ENCODE assay signal across 9 cellular contexts in the genomic region with DNA sequence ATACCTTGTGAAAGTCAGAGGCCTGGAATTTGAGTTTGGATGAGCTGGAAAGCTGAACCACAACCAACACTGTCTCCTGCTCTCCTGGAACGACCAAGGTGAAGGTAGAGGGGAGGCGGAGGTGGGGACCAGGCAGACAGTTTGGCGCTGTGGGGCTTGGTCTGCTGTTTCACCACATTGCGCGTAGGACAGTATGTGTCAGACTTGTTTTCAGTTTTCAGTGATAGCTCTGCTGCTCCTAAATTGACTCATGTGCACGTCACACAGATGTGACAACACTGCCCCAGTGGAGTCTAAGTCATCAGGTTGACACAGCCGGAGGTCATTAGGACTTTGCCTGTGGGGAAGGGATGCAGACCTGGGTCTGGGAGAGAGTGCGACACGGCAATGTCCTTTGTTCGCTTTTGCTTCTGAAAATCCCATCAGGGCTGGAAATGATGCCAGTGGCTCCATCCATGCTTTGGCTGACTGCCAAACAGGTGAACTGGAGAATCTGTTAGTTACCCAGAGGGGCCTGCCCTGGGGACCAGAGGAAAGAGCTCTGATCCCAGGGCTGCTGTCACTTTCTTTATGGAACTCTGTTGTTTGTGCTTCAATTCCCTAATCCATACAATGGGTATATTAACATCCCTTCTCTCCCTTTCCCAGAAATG.
DNase-seq lines count a peak whose midpoint lies in the region; ATAC-seq, FAIRE-seq and TF ChIP-seq lines count a peak whose summit lies in the region.
"Had no signal": no experiment of that assay in that cellular context is flagged by ENCODE, and none has a peak within 500 bp of the region (broad histone marks: within the 10 kb centered on the region; RNA-seq: fewer than 3 reads in every experiment).

No MANE protein-coding gene starts in this region.

- intact Hi-C loops in natural killer cell (cut with micrococcal nuclease) (no loop called here), esophagus squamous epithelium (cut with DNase I) (no loop called here), left ventricle myocardium inferior (cut with micrococcal nuclease) (no loop called here)

- no peaks in the 10 kb centered on the region for H3K9me3 Mint-ChIP-seq in natural killer cell treated with Interleukin-12 subunit alpha and Interleukin-12 subunit beta and Interleukin-15 and Interleukin-18, amount 100 ng/mL, for 72 hours
- no peaks in the 10 kb centered on the region for H3K9me3 Mint-ChIP-seq in natural killer cell

- peak; percentile 41 to 93 for ATAC-seq in natural killer cell treated with Interleukin-12 subunit alpha and Interleukin-12 subunit beta and Interleukin-15 and Interleukin-18, amount 100 ng/mL, for 72 hours
- no peak for ATAC-seq in natural killer cell
- ATAC-seq: psoas muscle had no signal

- 84 to 85% methylated on average over 9 to 10 of the region's 10 CpGs for WGBS in esophagus squamous epithelium, 2 donors

- H3K4me3 Mint-ChIP-seq in natural killer cell treated with Interleukin-12 subunit alpha and Interleukin-12 subunit beta and Interleukin-15 and Interleukin-18, amount 100 ng/mL, for 72 hours, result peak overlapping the region; percentile 47
- H3K4me3 Mint-ChIP-seq in natural killer cell, result no peak overlapping the region

- H3K27ac ChIP-seq in esophagus squamous epithelium (no peak overlapping the region), left ventricle myocardium inferior (replicated peaks) (no peak overlapping the region)
- H3K27ac ChIP-seq: psoas muscle had no signal

- no peaks in the 10 kb centered on the region for H3K36me3 ChIP-seq in bronchial epithelial cell (ENCODE audit: control insufficient read depth, insufficient read depth, low read length)
- H3K36me3 ChIP-seq in esophagus squamous epithelium, result no peaks in the 10 kb centered on the region
- H3K36me3 ChIP-seq in left ventricle myocardium inferior, result no peaks in the 10 kb centered on the region

- H3K27me3 ChIP-seq in bronchial epithelial cell (ENCODE audit: control insufficient read depth, insufficient read depth, low read length) (no peaks in the 10 kb centered on the region), esophagus squamous epithelium (no peaks in the 10 kb centered on the region), left ventricle myocardium inferior (ENCODE audit: low read depth) (peaks cover 17% of the 10 kb centered on the region)

- H3K4me3 ChIP-seq in bronchial epithelial cell (ENCODE audit: low read depth, low read length) (no peak overlapping the region), esophagus squamous epithelium (no peak overlapping the region), left ventricle myocardium inferior (no peak overlapping the region)
- H3K4me3 ChIP-seq: psoas muscle had no signal

- FAIRE-seq in bronchial epithelial cell (lab: Jason Lieb, UNC) (no peak), frontal cortex (lab: Jason Lieb, UNC) (no peak)

- no peaks in the 10 kb centered on the region for H3K36me3 Mint-ChIP-seq in natural killer cell treated with Interleukin-12 subunit alpha and Interleukin-12 subunit beta and Interleukin-15 and Interleukin-18, amount 100 ng/mL, for 72 hours
- H3K36me3 Mint-ChIP-seq in natural killer cell, result no peaks in the 10 kb centered on the region

- no peak for TF ChIP-seq POLR2A in esophagus squamous epithelium (IDR thresholded peaks at IDR 0.05)

- no peaks in the 10 kb centered on the region for H3K4me1 ChIP-seq in esophagus squamous epithelium
- no peaks in the 10 kb centered on the region for H3K4me1 ChIP-seq in left ventricle myocardium inferior
- H3K4me1 ChIP-seq: psoas muscle had no signal

- H3K4me1 Mint-ChIP-seq in natural killer cell treated with Interleukin-12 subunit alpha and Interleukin-12 subunit beta and Interleukin-15 and Interleukin-18, amount 100 ng/mL, for 72 hours (ENCODE audit: low read depth in 2 of 2), result peaks cover 0 to 12% of the 10 kb centered on the region in 2 donors
- no peaks in the 10 kb centered on the region for H3K4me1 Mint-ChIP-seq in natural killer cell

- no peak for DNase-seq in natural killer cell treated with Interleukin-12 subunit alpha and Interleukin-12 subunit beta and Interleukin-15 and Interleukin-18, amount 100 ng/mL, for 72 hours (ENCODE audit: low spot score)
- DNase-seq in natural killer cell, result no peak
- peak; percentile 77 for DNase-seq in RKO (ENCODE audit: low spot score)
- DNase-seq in bronchial epithelial cell (ENCODE audit: low read depth), result peak; percentile 37
- no peak for DNase-seq in esophagus squamous epithelium (lab: John Stamatoyannopoulos, UW)
- no peak for DNase-seq in left ventricle myocardium inferior
- no peak for DNase-seq in frontal cortex (ENCODE audit: low spot score in 2 of 2)
- DNase-seq in AML-193 (lab: John Stamatoyannopoulos, UW), result no peak
- DNase-seq: psoas muscle had no signal

- peaks cover 6 to 8% of the 10 kb centered on the region in 2 donors for H3K27me3 Mint-ChIP-seq in natural killer cell treated with Interleukin-12 subunit alpha and Interleukin-12 subunit beta and Interleukin-15 and Interleukin-18, amount 100 ng/mL, for 72 hours
- H3K27me3 Mint-ChIP-seq in natural killer cell (ENCODE audit: low read depth in 2 of 2), result no peaks in the 10 kb centered on the region

- peak overlapping the region; percentile 56 to 74 for H3K27ac Mint-ChIP-seq in natural killer cell treated with Interleukin-12 subunit alpha and Interleukin-12 subunit beta and Interleukin-15 and Interleukin-18, amount 100 ng/mL, for 72 hours
- no peak overlapping the region for H3K27ac Mint-ChIP-seq in natural killer cell

- H3K9me3 ChIP-seq in esophagus squamous epithelium (no peaks in the 10 kb centered on the region), left ventricle myocardium inferior (replicated peaks) (no peaks in the 10 kb centered on the region)
- H3K9me3 ChIP-seq: psoas muscle had no signal

- TF ChIP-seq CTCF in natural killer cell (IDR thresholded peaks at IDR 0.05) (no peak), bronchial epithelial cell (IDR thresholded peaks at IDR 0.05; ENCODE audit: insufficient read depth, low read length, severe bottlenecking) (no peak), esophagus squamous epithelium (IDR thresholded peaks at IDR 0.05) (no peak), left ventricle myocardium inferior (IDR thresholded peaks at IDR 0.05; ENCODE audit: borderline replicate concordance) (no peak)

Comparison
In these comparisons a context has a peak if more than half of its experiments do, and no peak if none do; other contexts are left out.
1. ATAC-seq: peak in natural killer cell treated with Interleukin-12 subunit alpha and Interleukin-12 subunit beta and Interleukin-15 and Interleukin-18, amount 100 ng/mL, for 72 hours (2 of 2); none in natural killer cell (0 of 3).
2. H3K27ac Mint-ChIP-seq: peak in natural killer cell treated with Interleukin-12 subunit alpha and Interleukin-12 subunit beta and Interleukin-15 and Interleukin-18, amount 100 ng/mL, for 72 hours (2 of 2); none in natural killer cell (0 of 2).
3. DNase-seq: peak in RKO (single experiment) and bronchial epithelial cell (single experiment); none in natural killer cell treated with Interleukin-12 subunit alpha and Interleukin-12 subunit beta and Interleukin-15 and Interleukin-18, amount 100 ng/mL, for 72 hours (single experiment), natural killer cell (single experiment), esophagus squamous epithelium (single experiment), left ventricle myocardium inferior (single experiment), frontal cortex (0 of 2) and AML-193 (0 of 2).